ENCODE assay signal across 11 cellular contexts in genomic region chr7:111029141-111029572, GRCh38.
DNase-seq lines count a peak whose midpoint lies in the region; ATAC-seq, FAIRE-seq and TF ChIP-seq lines count a peak whose summit lies in the region.
"Had no signal": no experiment of that assay in that cellular context is flagged by ENCODE, and none has a peak within 500 bp of the region (broad histone marks: within the 10 kb centered on the region; RNA-seq: fewer than 3 reads in every experiment).

No MANE protein-coding gene starts in this region.

- no peak overlapping the region for H3K4me2 ChIP-seq in K562 (ENCODE audit: insufficient read depth, low read length)

- H3K9me1 ChIP-seq in K562 (ENCODE audit: control insufficient read depth, insufficient read depth, low read length) = no peaks in the 10 kb centered on the region

- WGBS in K562 (ENCODE audit: insufficient coverage, low coverage, missing lambda C conversion rate) = 40% methylated on average over 1 of the region's 1 CpG

- FAIRE-seq in K562 (lab: Jason Lieb, UNC) = peak; percentile 29

- no peaks in the 10 kb centered on the region for H3K36me3 ChIP-seq in K562 (ENCODE audit: control insufficient read depth, insufficient read depth, low read length)

- DNase-seq in DMS79 (lab: John Stamatoyannopoulos, UW) = peak; percentile 38
- peak; percentile 57 to 62 for DNase-seq in NCI-H187 (lab: John Stamatoyannopoulos, UW)
- no peak for DNase-seq in K562 (ENCODE audit: extremely low read depth in 1 of 4, low spot score in 3 of 4)
- no peak for DNase-seq in MCF 10A (ENCODE audit: unreplicated experiment)
- DNase-seq in NCI-H345 (lab: John Stamatoyannopoulos, UW) = no peak
- DNase-seq in NCI-H2227 treated with DMSO at 0.1 percent for 48 hours (lab: John Stamatoyannopoulos, UW) = no peak
- no peak for DNase-seq in Kasumi-1 (lab: John Stamatoyannopoulos, UW)
- DNase-seq: Calu3, psoas muscle had no signal

- H3K4me1 Mint-ChIP-seq in MCF 10A (ENCODE audit: insufficient read depth, unreplicated experiment) = peaks cover 8% of the 10 kb centered on the region

- BruUV-seq in K562 (replicated peaks; lab: Mats Ljungman, UMichigan) = no TSS peak
- BruUV-seq in MCF 10A (replicated peaks; lab: Mats Ljungman, UMichigan) = no TSS peak

- TF ChIP-seq EP300 in K562 (IDR thresholded peaks at IDR 0.05; ENCODE audit: low read length) = no peak

- H3K27ac Mint-ChIP-seq in MCF 10A (ENCODE audit: low read depth, unreplicated experiment) = no peak overlapping the region

- no peak for TF ChIP-seq CTCF in K562 (IDR thresholded peaks at IDR 0.05 in 2 of 3, conservative IDR thresholded peaks at IDR 0.05 in 1 of 3; ENCODE audit: insufficient read depth in 2 of 3, low read depth in 1 of 3, low read length in 3 of 3)
- no peak for TF ChIP-seq CTCF in MCF 10A (IDR thresholded peaks at IDR 0.05; ENCODE audit: unreplicated experiment)

- H3K4me1 ChIP-seq in K562 (replicated peaks in 1 of 2; ENCODE audit: control insufficient read depth in 2 of 2, insufficient read depth in 2 of 2, low read length in 2 of 2) = no peaks in the 10 kb centered on the region

- POLR2A ChIA-PET in K562 (lab: Yijun Ruan, JAX) (interaction anchor here (0.8 to 1.1 kb wide), 2 partner anchors 10 to 532 kb away, joined by 3 read pairs; no protein-coding TSS in a partner anchor), MCF 10A (lab: Yijun Ruan, JAX) (interaction anchor here (1.4 to 1.7 kb wide), 3 partner anchors 13 to 16 kb away, joined by 3 to 7 read pairs (median 4); no protein-coding TSS in a partner anchor)

- intact Hi-C loops in K562 (cut with micrococcal nuclease) = no loop called here
- intact Hi-C loops in MCF 10A (cut with micrococcal nuclease) = no loop called here

- CTCF ChIA-PET in K562 (lab: Yijun Ruan, JAX; ENCODE audit: low intra/inter-chr PET ratio) = no interaction called here
- CTCF ChIA-PET in MCF 10A (lab: Yijun Ruan, JAX) = no interaction called here

- H3K27me3 Mint-ChIP-seq in MCF 10A (ENCODE audit: insufficient read depth, unreplicated experiment) = no peaks in the 10 kb centered on the region

- H4K20me1 ChIP-seq in K562 (replicated peaks; ENCODE audit: control insufficient read depth, insufficient read depth, low read length) = no peaks in the 10 kb centered on the region

- H3K4me3 Mint-ChIP-seq in MCF 10A (ENCODE audit: unreplicated experiment) = no peak overlapping the region
- H3K4me3 Mint-ChIP-seq: brain had no signal

- H3K9ac ChIP-seq in K562 (ENCODE audit: insufficient read depth in 1 of 2, low read depth in 2 of 2, low read length in 2 of 2) = no peak overlapping the region

- TF ChIP-seq RAD21 in K562 (CRISPR knock-in tag; conservative IDR thresholded peaks at IDR 0.05 in 1 of 2, IDR thresholded peaks at IDR 0.05 in 1 of 2) = no peak

- H3K4me3 ChIP-seq in K562 = no peak overlapping the region
- H3K4me3 ChIP-seq: psoas muscle had no signal

- H3K9me3 ChIP-seq in K562 (replicated peaks; ENCODE audit: control insufficient read depth, insufficient read depth, low read depth, low read length) = no peaks in the 10 kb centered on the region
- H3K9me3 ChIP-seq: psoas muscle had no signal

- in situ Hi-C loops in K562 (cut with MboI) = no loop called here

- H3K27ac ChIP-seq in K562 (ENCODE audit: extremely low read depth, low read depth, low read length) = no peak overlapping the region
- H3K27ac ChIP-seq: psoas muscle had no signal

- H3K27me3 ChIP-seq in K562 (ENCODE audit: control insufficient read depth in 2 of 2, insufficient read depth in 2 of 2, low read length in 2 of 2) = no peaks in the 10 kb centered on the region

- H3K9me3 Mint-ChIP-seq in MCF 10A (ENCODE audit: unreplicated experiment) = no peaks in the 10 kb centered on the region
- H3K9me3 Mint-ChIP-seq: brain had no signal

- no peaks in the 10 kb centered on the region for H3K79me2 ChIP-seq in K562 (ENCODE audit: control insufficient read depth, insufficient read depth, low read length)

- H3K36me3 Mint-ChIP-seq in MCF 10A (ENCODE audit: insufficient read depth, unreplicated experiment) = no peaks in the 10 kb centered on the region
- H3K36me3 Mint-ChIP-seq: brain had no signal

- H2AFZ ChIP-seq in K562 (ENCODE audit: low read depth, low read length) = no peak overlapping the region

- ATAC-seq in GM19395 (IDR thresholded peaks at IDR 0.05; ENCODE audit: unreplicated experiment) (peak; percentile 21), K562 (peak; percentile 39; the same call in 1 of the 3 replicates)

- no peak for TF ChIP-seq POLR2A in K562 (conservative IDR thresholded peaks at IDR 0.05)

TF ChIP-seq in K562, 482 proteins besides CTCF, POLR2A, EP300 and RAD21:
- TF ChIP-seq CHD2 (IDR thresholded peaks at IDR 0.05; ENCODE audit: low read depth, low read length) (no peak), KHSRP (IDR thresholded peaks at IDR 0.05) (no peak), NCOA1 (IDR thresholded peaks at IDR 0.05; ENCODE audit: low read depth) (no peak), POLR2AphosphoS5 (IDR thresholded peaks at IDR 0.05; ENCODE audit: control insufficient read depth, insufficient read depth, low read depth, low read length) (no peak), ZNF316 (IDR thresholded peaks at IDR 0.05) (no peak), ARID3A (IDR thresholded peaks at IDR 0.05; ENCODE audit: borderline replicate concordance, low read depth, low read length) (no peak), TCF7L2 (IDR thresholded peaks at IDR 0.05; ENCODE audit: low read depth, low read length) (no peak), PHTF2 (CRISPR knock-in tag; IDR thresholded peaks at IDR 0.05) (no peak), CLOCK (CRISPR knock-in tag; IDR thresholded peaks at IDR 0.05; ENCODE audit: borderline replicate concordance) (no peak), MXI1 (IDR thresholded peaks at IDR 0.05; ENCODE audit: low read depth, low read length) (no peak), TOE1 (IDR thresholded peaks at IDR 0.05; ENCODE audit: borderline replicate concordance) (no peak), TOE1 (CRISPR knock-in tag; IDR thresholded peaks at IDR 0.05; ENCODE audit: borderline replicate concordance, low read depth) (no peak), ZNF41 (CRISPR knock-in tag; conservative IDR thresholded peaks at IDR 0.05) (no peak), SRF (CRISPR knock-in tag; IDR thresholded peaks at IDR 0.05) (no peak), MCM3 (IDR thresholded peaks at IDR 0.05) (no peak), IRF1 (CRISPR knock-in tag; IDR thresholded peaks at IDR 0.05; ENCODE audit: borderline replicate concordance) (no peak), SMARCB1 (IDR thresholded peaks at IDR 0.05; ENCODE audit: insufficient read length, low read depth) (no peak), WHSC1 (IDR thresholded peaks at IDR 0.05; ENCODE audit: low read length) (no peak), TCF3 (CRISPR knock-in tag; IDR thresholded peaks at IDR 0.05) (no peak), SRSF7 (optimal IDR thresholded peaks at IDR 0.05; ENCODE audit: low read depth, low read length) (no peak)

Comparison
In these comparisons a context has a peak if more than half of its experiments do, and no peak if none do; other contexts are left out.
1. DNase-seq: peak in DMS79 (single experiment) and NCI-H187 (2 of 2); none in K562 (0 of 4), MCF 10A (single experiment), NCI-H345 (single experiment), NCI-H2227 treated with DMSO at 0.1 percent for 48 hours (single experiment) and Kasumi-1 (0 of 2).